ENCODE assay signal across 15 cellular contexts in the genomic region with DNA sequence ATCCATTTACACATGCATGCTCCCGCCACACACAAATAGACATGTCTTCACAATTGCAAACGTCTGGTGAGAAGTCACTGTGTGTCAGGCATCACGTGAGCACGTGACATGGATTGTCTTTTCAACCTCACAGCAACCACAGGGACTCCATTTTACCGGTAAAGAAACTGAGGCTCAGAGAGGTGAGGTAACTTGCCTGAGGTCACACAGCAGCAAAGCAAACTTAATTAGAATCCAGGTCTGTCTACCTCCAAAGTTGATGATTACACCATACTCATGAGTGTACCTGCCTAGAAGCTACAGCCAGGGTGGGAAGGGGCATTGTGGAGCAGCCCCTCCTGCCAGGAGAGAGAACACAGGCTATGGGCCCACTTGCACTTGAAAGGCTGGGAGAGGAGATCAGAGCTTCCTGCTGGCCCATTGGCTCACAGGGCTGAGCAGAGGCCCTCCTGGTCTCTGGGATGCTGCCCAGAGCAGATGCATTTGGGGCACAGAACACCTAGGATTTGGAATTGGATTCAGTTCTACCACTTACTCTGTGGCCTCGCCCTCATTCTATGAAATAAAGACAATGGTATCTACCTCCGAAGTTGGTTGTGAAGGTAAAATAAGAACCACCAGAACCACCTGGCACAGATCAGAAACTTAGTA. TPM values are rescaled to one million over a fixed set of nuclear protein-coding genes. Genes with fewer than 3 reads are reported as not detected.
DNase-seq lines count a peak whose midpoint lies in the region; ATAC-seq and TF ChIP-seq lines count a peak whose summit lies in the region.
"Had no signal": no experiment of that assay in that cellular context is flagged by ENCODE, and none has a peak within 500 bp of the region (broad histone marks: within the 10 kb centered on the region; RNA-seq: fewer than 3 reads in every experiment).

No MANE protein-coding gene starts in this region.

- TF ChIP-seq POLR2A in IMR-90 (IDR thresholded peaks at IDR 0.05; ENCODE audit: low read depth, low read length), result no peak

- H3K4me3 Mint-ChIP-seq in activated naive CD4-positive, alpha-beta T cell treated with anti-CD3 and anti-CD28 coated beads, Interleukin-2, amount 50 U/mL, for 24 hours, result peak overlapping the region; percentile 64
- H3K4me3 Mint-ChIP-seq in activated naive CD4-positive, alpha-beta T cell treated with anti-CD3 and anti-CD28 coated beads, Interleukin-2, amount 10 ng/mL, durations not matched to agents 7 days and 5 days, result no peak overlapping the region

- H4K20me1 ChIP-seq in IMR-90 (ENCODE audit: insufficient read depth, low read length), result no peaks in the 10 kb centered on the region
- H4K20me1 ChIP-seq in osteoblast (ENCODE audit: insufficient read depth, low read length), result no peaks in the 10 kb centered on the region

- CTCF ChIA-PET in activated naive CD4-positive, alpha-beta T cell treated with anti-CD3 and anti-CD28 coated beads, Interleukin-2, amount 10 ng/mL, durations not matched to agents 7 days and 5 days (lab: Charles Lee), result interaction anchor here (1.6 kb wide), 1 partner anchor 43 kb away, joined by 5 read pairs; no protein-coding TSS in a partner anchor
- CTCF ChIA-PET in IMR-90 (lab: Yijun Ruan, JAX), result no interaction called here

- H3K4me3 ChIP-seq in IMR-90 (ENCODE audit: insufficient read depth, low read depth, low read length), result no peak overlapping the region
- no peak overlapping the region for H3K4me3 ChIP-seq in osteoblast (ENCODE audit: insufficient read depth, low read length)

- no peak overlapping the region for H2BK5ac ChIP-seq in IMR-90 (ENCODE audit: low read depth, low read length, poor library complexity, severe bottlenecking)

- no peak overlapping the region for H2AK5ac ChIP-seq in IMR-90 (ENCODE audit: low read depth, low read length)

- H3K9me3 ChIP-seq in IMR-90 (ENCODE audit: control insufficient read depth, insufficient read depth, low read length), result no peaks in the 10 kb centered on the region
- H3K9me3 ChIP-seq in osteoblast (ENCODE audit: low read depth, low read length), result no peaks in the 10 kb centered on the region
- H3K9me3 ChIP-seq: BE2C had no signal

- no peak overlapping the region for H2BK20ac ChIP-seq in IMR-90 (ENCODE audit: low read depth, low read length)

- H2BK120ac ChIP-seq in IMR-90 (ENCODE audit: low read depth, low read length), result no peak overlapping the region

- H3K27ac ChIP-seq in IMR-90 (ENCODE audit: insufficient read depth, low read length) (no peak overlapping the region), cingulate gyrus (ENCODE audit: low read depth, low read length) (peak overlapping the region; percentile 54), osteoblast (ENCODE audit: low read depth, low read length) (no peak overlapping the region), foreskin keratinocyte (no peak overlapping the region)

- H3K14ac ChIP-seq in IMR-90 (replicated peaks; ENCODE audit: low read depth, low read length), result no peak overlapping the region

- H2BK15ac ChIP-seq in IMR-90 (ENCODE audit: low read depth, low read length), result no peak overlapping the region

- no peak overlapping the region for H3K18ac ChIP-seq in IMR-90 (ENCODE audit: low read depth, low read length)

- in situ Hi-C loops in IMR-90 (cut with MboI; ENCODE audit: low sequenced_read_pairs), result no loop called here

- H3K23ac ChIP-seq in IMR-90 (ENCODE audit: low read depth, low read length), result peak overlapping the region; percentile 24; the same call in 1 of the 2 replicates

- DNase-seq in activated naive CD4-positive, alpha-beta T cell treated with anti-CD3 and anti-CD28 coated beads, Interleukin-2, amount 10 ng/mL, durations not matched to agents 7 days and 5 days, result no peak
- no peak for DNase-seq in IMR-90
- peak; percentile 45 for DNase-seq in osteoblast (ENCODE audit: insufficient read length, low spot score, missing footprints)
- no peak for DNase-seq in NCI-H1105 treated with DMSO at 0.1 percent for 48 hours (lab: John Stamatoyannopoulos, UW)
- no peak for DNase-seq in foreskin keratinocyte
- DNase-seq: 8988T, BE2C, Karpas-422, MM.1S, NCI-H1105, NCI-H526 treated with DMSO at 0.1 percent for 48 hours, SHP77 had no signal

- H3K79me2 ChIP-seq in osteoblast (ENCODE audit: insufficient read depth, low read length), result no peaks in the 10 kb centered on the region

- peaks cover 62% of the 10 kb centered on the region for H3K4me1 Mint-ChIP-seq in activated naive CD4-positive, alpha-beta T cell treated with anti-CD3 and anti-CD28 coated beads, Interleukin-2, amount 50 U/mL, for 24 hours
- H3K4me1 Mint-ChIP-seq in activated naive CD4-positive, alpha-beta T cell treated with anti-CD3 and anti-CD28 coated beads, Interleukin-2, amount 10 ng/mL, durations not matched to agents 7 days and 5 days, result peaks cover 50% of the 10 kb centered on the region

- no peak overlapping the region for H2AK9ac ChIP-seq in IMR-90 (replicated peaks; ENCODE audit: low read depth, low read length, poor library complexity)

- intact Hi-C loops in IMR-90 (cut with micrococcal nuclease), result no loop called here

- H3K27ac Mint-ChIP-seq in activated naive CD4-positive, alpha-beta T cell treated with anti-CD3 and anti-CD28 coated beads, Interleukin-2, amount 50 U/mL, for 24 hours, result peak overlapping the region; percentile 86
- H3K27ac Mint-ChIP-seq in activated naive CD4-positive, alpha-beta T cell treated with anti-CD3 and anti-CD28 coated beads, Interleukin-2, amount 10 ng/mL, durations not matched to agents 7 days and 5 days, result no peak overlapping the region

- no peak overlapping the region for H3K56ac ChIP-seq in IMR-90 (ENCODE audit: extremely low read depth, insufficient read depth, low read length)

- TF ChIP-seq CTCF in IMR-90 (conservative IDR thresholded peaks at IDR 0.05; ENCODE audit: low read depth, low read length), result no peak
- no peak for TF ChIP-seq CTCF in osteoblast (IDR thresholded peaks at IDR 0.05; ENCODE audit: extremely low read depth, low read depth, low read length)
- TF ChIP-seq CTCF in foreskin keratinocyte (conservative IDR thresholded peaks at IDR 0.05), result no peak

- H3K27me3 ChIP-seq in IMR-90 (ENCODE audit: control insufficient read depth, insufficient read depth, low read length), result no peaks in the 10 kb centered on the region
- peaks cover 23% of the 10 kb centered on the region for H3K27me3 ChIP-seq in osteoblast (ENCODE audit: insufficient read depth, low read length)
- peaks cover 50% of the 10 kb centered on the region for H3K27me3 ChIP-seq in foreskin keratinocyte
- H3K27me3 ChIP-seq: BE2C had no signal

- 77% methylated on average over 4 of the region's 7 CpGs; no CpG with 5 or more reads in 1 of the 2 experiments for WGBS in IMR-90 (ENCODE audit: extremely low coverage in 2 of 2, insufficient read length in 1 of 2), 2 experiments

- no peaks in the 10 kb centered on the region for H3K79me1 ChIP-seq in IMR-90 (ENCODE audit: low read depth in 1 of 2, low read length in 2 of 2)

- H3K9me3 Mint-ChIP-seq in activated naive CD4-positive, alpha-beta T cell treated with anti-CD3 and anti-CD28 coated beads, Interleukin-2, amount 50 U/mL, for 24 hours, result no peaks in the 10 kb centered on the region
- no peaks in the 10 kb centered on the region for H3K9me3 Mint-ChIP-seq in activated naive CD4-positive, alpha-beta T cell treated with anti-CD3 and anti-CD28 coated beads, Interleukin-2, amount 10 ng/mL, durations not matched to agents 7 days and 5 days

- no peak overlapping the region for H3K4ac ChIP-seq in IMR-90 (ENCODE audit: low read depth, low read length)

- BruUV-seq in IMR-90 (replicated peaks; lab: Mats Ljungman, UMichigan), result no TSS peak

- no peaks in the 10 kb centered on the region for H3K4me1 ChIP-seq in IMR-90 (ENCODE audit: control insufficient read depth, insufficient read depth, low read length)
- no peaks in the 10 kb centered on the region for H3K4me1 ChIP-seq in osteoblast (ENCODE audit: insufficient read depth, low read length)
- peaks cover 6% of the 10 kb centered on the region for H3K4me1 ChIP-seq in foreskin keratinocyte

- peaks cover 30% of the 10 kb centered on the region; the same call in 1 of the 2 replicates for H3K36me3 ChIP-seq in IMR-90 (ENCODE audit: control insufficient read depth, insufficient read depth, low read length)
- H3K36me3 ChIP-seq in osteoblast (ENCODE audit: insufficient read depth, low read length), result no peaks in the 10 kb centered on the region
- H3K36me3 ChIP-seq: BE2C had no signal

- no peak overlapping the region for H4K5ac ChIP-seq in IMR-90 (ENCODE audit: low read depth, low read length)

- POLR2A ChIA-PET in IMR-90 (lab: Charles Lee; ENCODE audit: unreplicated experiment), result no interaction called here

- H4K8ac ChIP-seq in IMR-90 (ENCODE audit: low read depth in 2 of 2, low read length in 2 of 2), result no peak overlapping the region

- no peak for TF ChIP-seq RAD21 in IMR-90 (IDR thresholded peaks at IDR 0.05; ENCODE audit: low read length)

- ATAC-seq in IMR-90 (ENCODE audit: low read depth) (no peak), foreskin keratinocyte (no peak)
- no peak for ATAC-seq in activated CD4-positive, CD25-positive, alpha-beta regulatory T cell treated with anti-CD3 and anti-CD28 coated beads, Interleukin-2, amount 50 U/mL, for 24 hours

- dilution Hi-C loops in IMR-90 (cut with HindIII; ENCODE audit: low sequenced_read_pairs, unreplicated experiment), result no loop called here

- no peak overlapping the region for H4K91ac ChIP-seq in IMR-90 (ENCODE audit: insufficient read depth, low read depth, low read length)

- H3K36me3 Mint-ChIP-seq in activated naive CD4-positive, alpha-beta T cell treated with anti-CD3 and anti-CD28 coated beads, Interleukin-2, amount 50 U/mL, for 24 hours, result peaks cover 6% of the 10 kb centered on the region
- H3K36me3 Mint-ChIP-seq in activated naive CD4-positive, alpha-beta T cell treated with anti-CD3 and anti-CD28 coated beads, Interleukin-2, amount 10 ng/mL, durations not matched to agents 7 days and 5 days, result peaks cover 42% of the 10 kb centered on the region

- no peaks in the 10 kb centered on the region; the same call in 1 of the 2 replicates for H3K9me1 ChIP-seq in IMR-90 (ENCODE audit: insufficient read depth, low read length)

- H2AFZ ChIP-seq in IMR-90 (replicated peaks; ENCODE audit: low read length, poor library complexity) (no peak overlapping the region), osteoblast (ENCODE audit: low read length) (no peak overlapping the region)

- H3K27me3 Mint-ChIP-seq in activated naive CD4-positive, alpha-beta T cell treated with anti-CD3 and anti-CD28 coated beads, Interleukin-2, amount 50 U/mL, for 24 hours, result no peaks in the 10 kb centered on the region
- H3K27me3 Mint-ChIP-seq in activated naive CD4-positive, alpha-beta T cell treated with anti-CD3 and anti-CD28 coated beads, Interleukin-2, amount 10 ng/mL, durations not matched to agents 7 days and 5 days, result peaks cover 7% of the 10 kb centered on the region

- no peak overlapping the region for H3K4me2 ChIP-seq in IMR-90 (ENCODE audit: low read depth, low read length)
- H3K4me2 ChIP-seq in osteoblast (ENCODE audit: insufficient read depth, low read length), result no peak overlapping the region

- H3K9ac ChIP-seq in IMR-90 (ENCODE audit: low read depth, low read length), result no peak overlapping the region

RNA-seq across cellular contexts. Expression of gene SELENON, which starts 44.4 kb away (rescaled TPM):
- total RNA-seq in IMR-90 (2012; rRNA removed) (9.1 and 10.0 TPM in 2 replicates), osteoblast (33.7 and 45.1 TPM in 2 replicates), foreskin keratinocyte (52.7 and 53.3 TPM in 2 replicates)
- polyA plus RNA-seq in IMR-90 (2012; rRNA removed) (86.4 and 114 TPM in 2 replicates), foreskin keratinocyte (55.2 and 63.1 TPM in 2 replicates)
- 67.8 and 132 TPM in 2 replicates for polyA plus RNA-seq in IMR-90 (2012; cell fraction: cytosol; rRNA removed)
- 82.8 and 113 TPM in 2 replicates for polyA plus RNA-seq in IMR-90 (2012; cell fraction: nucleus; rRNA removed; ENCODE audit: low replicate concordance)
